Comparison of ENCODE assay signal across 15 cellular contexts in genomic region chr13:48493851-48494250, GRCh38. TPM values are rescaled to one million over a fixed set of nuclear protein-coding genes. Genes with fewer than 3 reads are reported as not detected.
A peak's percentile ranks its signal among the peaks of the same experiment; 100 is the strongest.
DNase-seq lines count a peak whose midpoint lies in the region; ATAC-seq, FAIRE-seq and TF ChIP-seq lines count a peak whose summit lies in the region.
"Had no signal": no experiment of that assay in that cellular context is flagged by ENCODE, and none has a peak within 500 bp of the region (broad histone marks: within the 10 kb centered on the region; RNA-seq: fewer than 3 reads in every experiment).

No MANE protein-coding gene starts in this region.

- H3K4me3 ChIP-seq in SU-DHL-6 (ENCODE audit: insufficient read depth, low read length, poor library complexity, severe bottlenecking) = no peak overlapping the region
- no peak overlapping the region for H3K4me3 ChIP-seq in effector memory CD4-positive, alpha-beta T cell (ENCODE audit: insufficient read depth, low read depth, low read length, poor library complexity, severe bottlenecking)
- H3K4me3 ChIP-seq: cardiac muscle cell had no signal

- no peak for FAIRE-seq in GM12892 (lab: Jason Lieb, UNC)

- peaks cover 4% of the 10 kb centered on the region; the same call in 1 of the 2 replicates for H3K36me3 ChIP-seq in SU-DHL-6 (ENCODE audit: low read length)
- H3K36me3 ChIP-seq in effector memory CD4-positive, alpha-beta T cell (ENCODE audit: control insufficient read depth, insufficient read depth, low read length) = no peaks in the 10 kb centered on the region

- no peaks in the 10 kb centered on the region for H3K27me3 Mint-ChIP-seq in HFFc6 (ENCODE audit: insufficient read depth)

- no peak overlapping the region for H3K4me3 Mint-ChIP-seq in HFFc6
- H3K4me3 Mint-ChIP-seq: stimulated activated naive B cell treated with anti-CD40 and anti-IgM and Interleukin-4, amounts not matched to agents 10 μg/mL and 1 μg/mL and 100 μg/mL, for 72 hours had no signal

- no peaks in the 10 kb centered on the region for H3K9me3 ChIP-seq in SU-DHL-6 (ENCODE audit: insufficient read depth, low read length)
- H3K9me3 ChIP-seq in effector memory CD4-positive, alpha-beta T cell (ENCODE audit: control insufficient read depth, low read length) = no peaks in the 10 kb centered on the region

- H3F3A ChIP-seq in SU-DHL-6 (ENCODE audit: insufficient read depth) = peaks cover 64% of the 10 kb centered on the region

- TF ChIP-seq CTCF in HFFc6 (IDR thresholded peaks at IDR 0.05) (no peak), SU-DHL-6 (IDR thresholded peaks at IDR 0.05; ENCODE audit: insufficient read depth, low read length, poor library complexity, severe bottlenecking) (no peak)

- H3K79me2 ChIP-seq in SU-DHL-6 (ENCODE audit: insufficient read depth, low read length) = no peaks in the 10 kb centered on the region; the same call in 1 of the 2 replicates

- no peak for TF ChIP-seq POLR2A in GM12892 (IDR thresholded peaks at IDR 0.05; ENCODE audit: low read depth, low read length)

- H3K27ac ChIP-seq in SU-DHL-6 (ENCODE audit: low read depth, low read length) = peak overlapping the region; percentile 96
- peak overlapping the region; percentile 80 for H3K27ac ChIP-seq in temporal lobe (ENCODE audit: low read depth, low read length)
- H3K27ac ChIP-seq in effector memory CD4-positive, alpha-beta T cell (ENCODE audit: insufficient read depth, low read length, poor library complexity, severe bottlenecking) = no peak overlapping the region
- H3K27ac ChIP-seq: cardiac muscle cell had no signal

- peaks cover 4% of the 10 kb centered on the region for H3K4me1 Mint-ChIP-seq in HFFc6 (ENCODE audit: low read depth)

- DNase-seq in HFFc6 (peak; percentile 11), globus pallidus (ENCODE audit: low spot score) (peak; percentile 66), NCI-H345 (lab: John Stamatoyannopoulos, UW) (no peak), GM12892 (ENCODE audit: insufficient read length) (no peak)
- no peak for DNase-seq in effector memory CD4-positive, alpha-beta T cell
- DNase-seq: activated CD4-positive, CD25-positive, alpha-beta regulatory T cell treated with anti-CD3 and anti-CD28 coated beads, Interleukin-2, amount 50 U/mL, for 72 hours; DMS153; NCI-H1092; NCI-H748 treated with DMSO at 0.1 percent for 48 hours; stimulated activated CD4-positive, alpha-beta T cell treated with anti-CD3 and anti-CD28 coated beads, Interleukin-1b, Interleukin-23, amount 100 ng/mL, for 48 hours; stimulated activated naive B cell treated with anti-CD40 and anti-IgM and Interleukin-4, amounts not matched to agents 10 μg/mL and 1 μg/mL and 100 μg/mL, for 72 hours had no signal

- H3K4me2 ChIP-seq in SU-DHL-6 (ENCODE audit: low read depth, low read length, poor library complexity, severe bottlenecking) = peak overlapping the region; percentile 93

- H3K27me3 ChIP-seq in SU-DHL-6 (ENCODE audit: low read length) = no peaks in the 10 kb centered on the region
- H3K27me3 ChIP-seq in effector memory CD4-positive, alpha-beta T cell (replicated peaks; ENCODE audit: control insufficient read depth, insufficient read depth, low read length, poor library complexity, severe bottlenecking) = no peaks in the 10 kb centered on the region
- H3K27me3 ChIP-seq: cardiac muscle cell had no signal

- H3K9me2 ChIP-seq in SU-DHL-6 (replicated peaks; ENCODE audit: insufficient read depth, low read length) = no peaks in the 10 kb centered on the region

- H3K27ac Mint-ChIP-seq in HFFc6 = no peak overlapping the region
- H3K27ac Mint-ChIP-seq: stimulated activated naive B cell treated with anti-CD40 and anti-IgM and Interleukin-4, amounts not matched to agents 10 μg/mL and 1 μg/mL and 100 μg/mL, for 72 hours had no signal

- no peak for ATAC-seq in SK-N-SH treated with all-trans-retinoic acid at 6 μM for 48 hours
- ATAC-seq: stimulated activated naive B cell treated with anti-CD40 and anti-IgM and Interleukin-4, amounts not matched to agents 10 μg/mL and 1 μg/mL and 100 μg/mL, for 72 hours had no signal

- peak overlapping the region; percentile 69 for H3K9ac ChIP-seq in SU-DHL-6 (ENCODE audit: low read length)

- H3K9me3 Mint-ChIP-seq in HFFc6 = no peaks in the 10 kb centered on the region
- H3K9me3 Mint-ChIP-seq: stimulated activated naive B cell treated with anti-CD40 and anti-IgM and Interleukin-4, amounts not matched to agents 10 μg/mL and 1 μg/mL and 100 μg/mL, for 72 hours had no signal

- H3K4me1 ChIP-seq in effector memory CD4-positive, alpha-beta T cell (ENCODE audit: control insufficient read depth, insufficient read depth, low read length, poor library complexity, severe bottlenecking) = peaks cover 38% of the 10 kb centered on the region

- H3K36me3 Mint-ChIP-seq in HFFc6 (ENCODE audit: low read depth) = no peaks in the 10 kb centered on the region

- H2AFZ ChIP-seq in SU-DHL-6 (ENCODE audit: low read depth, low read length, severe bottlenecking) = no peak overlapping the region

- no peaks in the 10 kb centered on the region for H4K20me1 ChIP-seq in SU-DHL-6 (ENCODE audit: low read depth, low read length)

TF ChIP-seq in SK-N-SH treated with all-trans-retinoic acid at 6 μM for 48 hours, 23 proteins besides CTCF, POLR2A, EP300 and RAD21:
- TF ChIP-seq TOX (CRISPR knock-in tag; IDR thresholded peaks at IDR 0.05; ENCODE audit: borderline replicate concordance) (no peak), ZC3H10 (CRISPR knock-in tag; IDR thresholded peaks at IDR 0.05) (no peak)
TF ChIP-seq in SK-N-SH treated with all-trans-retinoic acid at 6 μM for 48 hours: peak in this region for 0.

RNA-seq across cellular contexts. Expression of gene RCBTB2, which starts 39.0 kb away (rescaled TPM):
- total RNA-seq in HFFc6 (2021; fragmentation: NEBNext Ultra II Directional; extraction: Animal tissue kit (Norgen Biotek cat#: 25700)) = 1 to 10 TPM; 6.6 to 9.3 (median 7.5) TPM
- total RNA-seq in temporal lobe = 28.5 TPM
- 11.4 TPM for polyA plus RNA-seq in GM12892 (2012; ENCODE audit: missing spikeins)

Comparison
In these comparisons a context has a peak if more than half of its experiments do, and no peak if none do; other contexts are left out.
1. DNase-seq: peak in HFFc6 (single experiment) and globus pallidus (single experiment); none in NCI-H345 (single experiment), effector memory CD4-positive, alpha-beta T cell (0 of 3) and GM12892 (single experiment).